Comparison of ENCODE assay signal across 8 cellular contexts in the genomic region with DNA sequence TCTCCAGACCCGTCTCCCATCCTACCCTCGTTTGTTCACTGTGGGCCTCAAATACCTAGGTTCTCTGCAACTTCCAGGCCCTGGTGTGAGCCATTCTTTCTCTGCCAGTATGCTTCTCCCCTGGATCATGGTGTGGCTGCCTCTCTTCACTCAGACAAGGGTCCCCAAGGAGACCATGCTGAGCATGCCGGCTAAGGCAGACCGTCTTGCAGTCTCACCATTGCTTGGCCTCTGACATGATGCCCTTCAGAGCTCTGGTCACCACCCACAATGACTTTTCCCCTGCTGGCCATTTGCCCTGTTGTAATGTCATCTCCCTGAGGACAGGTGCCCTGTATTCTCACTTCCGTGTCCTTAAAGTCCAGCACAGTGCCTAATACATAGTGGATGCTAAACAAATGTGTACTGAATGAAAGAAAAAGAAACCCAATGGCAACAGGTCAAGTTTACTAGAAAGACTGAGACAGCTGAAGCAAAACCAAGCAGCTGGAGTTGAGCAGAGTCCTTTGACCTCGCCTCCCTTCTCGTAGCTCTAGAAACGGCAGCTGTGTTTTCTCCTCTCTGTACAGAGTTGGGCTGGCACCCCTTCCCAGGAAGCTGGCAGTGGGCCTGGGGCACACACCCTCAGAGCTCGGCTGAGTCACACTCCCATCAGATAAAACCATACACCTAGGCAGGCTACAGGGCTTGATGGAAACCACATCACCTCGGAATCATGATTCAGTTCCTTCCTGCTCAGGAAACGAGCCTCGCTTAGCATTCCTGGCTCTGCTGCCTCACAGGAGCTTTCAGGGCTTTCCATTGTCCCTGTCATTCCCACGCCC. TPM values are rescaled to one million over a fixed set of nuclear protein-coding genes. Genes with fewer than 3 reads are reported as not detected.
DNase-seq lines count a peak whose midpoint lies in the region; ATAC-seq and TF ChIP-seq lines count a peak whose summit lies in the region.

No MANE protein-coding gene starts in this region.

- no TSS peak for BruUV-seq in Caco-2 (replicated peaks; lab: Mats Ljungman, UMichigan)

- no peak overlapping the region for H3K4me3 ChIP-seq in left lung
- no peak overlapping the region for H3K4me3 ChIP-seq in Caco-2 (ENCODE audit: low read depth, low read length)

- H3K9me3 Mint-ChIP-seq in Caco-2 (ENCODE audit: unreplicated experiment), result no peaks in the 10 kb centered on the region

- POLR2A ChIA-PET in Caco-2 (lab: Charles Lee), result interaction anchor here (0.5 kb wide), 1 partner anchor 250 kb away, joined by 4 read pairs; a partner anchor contains a TSS

- in situ Hi-C loops in T47D (cut with HindIII; ENCODE audit: low pct_unique_long_range_greater_than_20kb, low sequenced_read_pairs), result no loop called here

- H3K4me1 Mint-ChIP-seq in Caco-2 (ENCODE audit: low read depth, unreplicated experiment), result peaks cover 6% of the 10 kb centered on the region

- ATAC-seq in left lung, result peak; percentile 84
- peak; percentile 57 for ATAC-seq in stimulated activated naive CD8-positive, alpha-beta T cell treated with anti-CD3 and anti-CD28 coated beads, Interleukin-15, Interleukin-2, amounts not matched to agents 100 U/mL and 50 U/mL, for 24 hours

- peaks cover 29% of the 10 kb centered on the region for H3K36me3 Mint-ChIP-seq in Caco-2 (ENCODE audit: insufficient read depth, unreplicated experiment)

- DNase-seq in HCEC 1CT (peak; percentile 52), T-helper 1 cell (peak in 3 of 5 donors; percentile 32 to 42 (median 42)), T47D (ENCODE audit: low read depth in 1 of 2, low spot score in 1 of 2) (peak; percentile 64 to 86), left lung (peak; percentile 75 to 86), NCI-H510A (lab: John Stamatoyannopoulos, UW) (no peak), Caco-2 (no peak), NCI-H82 (lab: John Stamatoyannopoulos, UW) (no peak)
- DNase-seq in stimulated activated naive CD8-positive, alpha-beta T cell treated with anti-CD3 and anti-CD28 coated beads, Interleukin-15, Interleukin-2, amounts not matched to agents 100 U/mL and 50 U/mL, for 24 hours, result no peak

- intact Hi-C loops in left lung (cut with DNase I), result no loop called here
- intact Hi-C loops in Caco-2 (cut with micrococcal nuclease; ENCODE audit: unreplicated experiment), result no loop called here

- no peak overlapping the region for H3K27ac Mint-ChIP-seq in Caco-2 (ENCODE audit: unreplicated experiment)

- H3K27ac ChIP-seq in left lung, result peak overlapping the region; percentile 46 to 77

- no peaks in the 10 kb centered on the region for H3K27me3 ChIP-seq in left lung
- H3K27me3 ChIP-seq in Caco-2 (replicated peaks; ENCODE audit: control insufficient read depth, insufficient read depth, low read length), result no peaks in the 10 kb centered on the region

- peaks cover 20 to 60% of the 10 kb centered on the region in 2 donors for H3K4me1 ChIP-seq in left lung
- peaks cover 4% of the 10 kb centered on the region; the same call in 1 of the 2 replicates for H3K4me1 ChIP-seq in Caco-2

- no peaks in the 10 kb centered on the region for H3K27me3 Mint-ChIP-seq in Caco-2 (ENCODE audit: insufficient read depth, unreplicated experiment)

- TF ChIP-seq CTCF in left lung (IDR thresholded peaks at IDR 0.05) (no peak), Caco-2 (IDR thresholded peaks at IDR 0.05; ENCODE audit: insufficient read depth in 1 of 2, low read depth in 1 of 2, low read length in 1 of 2, severe bottlenecking in 1 of 2, unreplicated experiment in 1 of 2) (no peak)

- H3K36me3 ChIP-seq in left lung (peaks cover 8 to 54% of the 10 kb centered on the region in 2 donors), Caco-2 (ENCODE audit: control insufficient read depth, insufficient read depth, low read length) (peaks cover 6% of the 10 kb centered on the region)

- no peak overlapping the region for H3K4me3 Mint-ChIP-seq in Caco-2 (ENCODE audit: unreplicated experiment)

- CTCF ChIA-PET in Caco-2 (lab: Charles Lee), result interaction anchor here (1.0 kb wide), 1 partner anchor 122 kb away, joined by 3 read pairs; no protein-coding TSS in a partner anchor

- no peaks in the 10 kb centered on the region for H3K9me3 ChIP-seq in left lung
- H3K9me3 ChIP-seq in Caco-2, result no peaks in the 10 kb centered on the region

RNA-seq across cellular contexts. Expression of a gene that starts 8.6 kb away (rescaled TPM):
- total RNA-seq in left lung, result 1 to 10 TPM in 1 of 2 donors, not detected in 1; 1.5 TPM
- total RNA-seq in Caco-2 (2022), result not detected in 2 replicates

RNA-seq across cellular contexts. Expression of a gene that starts 18.8 kb away (rescaled TPM):
- total RNA-seq in left lung, result 10 to 100 TPM; 66.7 to 70.1 TPM
- total RNA-seq in Caco-2 (2022), result 53.1 and 60.0 TPM in 2 replicates

RNA-seq across cellular contexts. Expression of a gene that starts 22.2 kb away (rescaled TPM):
- 10 to 100 TPM; 47.7 to 77.5 TPM for total RNA-seq in left lung
- 29.9 and 30.5 TPM in 2 replicates for total RNA-seq in Caco-2 (2022)

RNA-seq across cellular contexts. Expression of a gene that starts 28.8 kb away (rescaled TPM):
- total RNA-seq in left lung, result 10 to 100 TPM; 33.1 to 48.3 TPM
- total RNA-seq in Caco-2 (2022), result 6.7 and 8.3 TPM in 2 replicates

Comparison
In these comparisons a context has a peak if more than half of its experiments do, and no peak if none do; other contexts are left out.
1. DNase-seq: peak in HCEC 1CT (single experiment), T-helper 1 cell (3 of 5), T47D (2 of 2) and left lung (2 of 2); none in stimulated activated naive CD8-positive, alpha-beta T cell treated with anti-CD3 and anti-CD28 coated beads, Interleukin-15, Interleukin-2, amounts not matched to agents 100 U/mL and 50 U/mL, for 24 hours (single experiment), NCI-H510A (single experiment), Caco-2 (0 of 2) and NCI-H82 (single experiment).